8 cellular contexts compared by ENCODE assay signal in the genomic region with DNA sequence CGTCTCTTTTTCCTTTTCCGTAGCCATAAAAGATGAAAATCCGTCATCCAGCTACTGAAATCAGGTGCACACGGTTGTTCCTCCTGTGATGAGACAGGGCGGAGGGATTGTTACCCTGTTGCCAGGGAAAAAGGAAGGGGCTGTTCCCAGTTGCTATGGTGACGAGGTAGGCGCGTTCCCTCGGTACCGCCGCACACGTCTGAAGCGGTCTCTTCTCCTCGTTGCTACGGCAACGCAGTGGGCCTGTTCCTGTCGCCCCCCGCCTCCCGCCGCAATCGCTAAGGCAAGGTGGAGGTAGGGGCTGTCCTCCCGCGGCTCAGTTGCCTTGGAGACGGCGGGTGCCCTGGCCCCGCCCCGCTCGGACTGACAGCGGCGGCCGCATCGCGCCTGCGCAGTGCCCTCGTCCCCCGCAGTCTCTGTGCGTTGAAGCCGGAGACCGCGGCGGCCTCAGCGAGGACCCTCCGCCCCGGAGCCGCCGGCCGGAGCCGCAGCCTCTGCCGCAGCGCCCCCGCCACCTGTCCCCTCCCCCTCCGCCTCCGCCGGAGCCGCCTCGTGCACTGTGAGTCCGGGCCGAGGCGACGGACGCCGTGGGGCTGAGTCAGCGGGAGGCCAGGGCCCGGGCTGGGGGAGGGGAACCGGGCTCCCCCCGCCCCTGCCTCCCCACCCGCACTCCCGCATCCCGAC. TPM values are rescaled to one million over a fixed set of nuclear protein-coding genes. Genes with fewer than 3 reads are reported as not detected.
DNase-seq lines count a peak whose midpoint lies in the region; ATAC-seq and TF ChIP-seq lines count a peak whose summit lies in the region.

Gene MAPRE3, plus strand, starts transcription at position 394 of the 684 bp plus-strand sequence. CDS start 51,582 bp downstream, outside the sequence.

- H3K9ac ChIP-seq in HUES6 (ENCODE audit: low read length) (peak within 1 kb of the TSS; percentile 14), OCI-LY1 (ENCODE audit: low read length) (peak within 1 kb of the TSS; percentile 38; the same call in 1 of the 2 replicates)

- H3K4me1 ChIP-seq in HUES6 (ENCODE audit: control insufficient read depth, insufficient read depth, low read length) (no peaks in the 10 kb centered on the region; the same call in 1 of the 2 replicates), OCI-LY1 (ENCODE audit: insufficient read depth, low read length, severe bottlenecking) (peaks cover 9% of the 10 kb centered on the region)

- H3K27me3 ChIP-seq in BJ (ENCODE audit: control insufficient read depth, insufficient read depth, low read length) (peaks cover 6% of the 10 kb centered on the region), HUES6 (ENCODE audit: control insufficient read depth, insufficient read depth, low read length) (peaks cover 47% of the 10 kb centered on the region), OCI-LY1 (ENCODE audit: insufficient read depth, low read length) (peaks cover 4% of the 10 kb centered on the region)

- ATAC-seq in GM19467 (IDR thresholded peaks at IDR 0.05; ENCODE audit: unreplicated experiment): peak; percentile 89

- peaks cover 17% of the 10 kb centered on the region for H3K4me1 Mint-ChIP-seq in mesothelial cell of epicardium

- no peaks in the 10 kb centered on the region for H3K9me3 Mint-ChIP-seq in mesothelial cell of epicardium

- no peaks in the 10 kb centered on the region for H3K36me3 Mint-ChIP-seq in mesothelial cell of epicardium

- no peak within 1 kb of the TSS for H3K27ac ChIP-seq in HUES6 (ENCODE audit: low read depth, low read length)
- no peak within 1 kb of the TSS for H3K27ac ChIP-seq in OCI-LY1 (ENCODE audit: low read depth, low read length, poor library complexity, severe bottlenecking)

- H3K27ac Mint-ChIP-seq in mesothelial cell of epicardium: peak within 1 kb of the TSS; percentile 48

- H3K9me3 ChIP-seq in HUES6 (ENCODE audit: control insufficient read depth, insufficient read depth, low read depth, low read length) (no peaks in the 10 kb centered on the region), OCI-LY1 (ENCODE audit: low read length) (no peaks in the 10 kb centered on the region)

- no peaks in the 10 kb centered on the region for H3K9me2 ChIP-seq in OCI-LY1 (ENCODE audit: low read depth, low read length)

- POLR2A ChIA-PET in BJ (lab: Charles Lee): interaction anchor here (0.5 kb wide), 1 partner anchor 46 kb away, joined by 7 read pairs; no protein-coding TSS in a partner anchor

- no peaks in the 10 kb centered on the region for H3F3A ChIP-seq in OCI-LY1 (ENCODE audit: insufficient read depth, low read length)

- no peaks in the 10 kb centered on the region for H4K20me1 ChIP-seq in OCI-LY1 (ENCODE audit: insufficient read depth, low read length)

- H3K4me3 ChIP-seq in BJ (ENCODE audit: low read depth, low read length) (peak within 1 kb of the TSS; percentile 64), HUES6 (ENCODE audit: low read depth, low read length) (peak within 1 kb of the TSS; percentile 65), OCI-LY1 (ENCODE audit: low read depth, low read length, poor library complexity, severe bottlenecking) (peak within 1 kb of the TSS; percentile 62), epithelial cell of esophagus (ENCODE audit: low read length) (peak within 1 kb of the TSS; percentile 62)

- no peaks in the 10 kb centered on the region for H3K36me3 ChIP-seq in BJ (ENCODE audit: control insufficient read depth, insufficient read depth, low read length)
- H3K36me3 ChIP-seq in HUES6 (ENCODE audit: control insufficient read depth, insufficient read depth, low read length): no peaks in the 10 kb centered on the region
- no peaks in the 10 kb centered on the region for H3K36me3 ChIP-seq in OCI-LY1 (ENCODE audit: insufficient read depth, low read length)

- CTCF ChIA-PET in BJ (lab: Yijun Ruan, JAX): interaction anchor here (0.9 to 2.9 kb wide), 2 partner anchors 8 to 9 kb away, joined by 6 to 20 read pairs; no protein-coding TSS in a partner anchor

- no peak for TF ChIP-seq CTCF in BJ (IDR thresholded peaks at IDR 0.05; ENCODE audit: insufficient read depth, low read depth, low read length)
- TF ChIP-seq CTCF in OCI-LY1 (IDR thresholded peaks at IDR 0.05; ENCODE audit: low read length): no peak
- no peak for TF ChIP-seq CTCF in epithelial cell of esophagus (IDR thresholded peaks at IDR 0.05; ENCODE audit: insufficient read depth, low read depth, low read length, missing control alignments)
- TF ChIP-seq CTCF in mesothelial cell of epicardium (IDR thresholded peaks at IDR 0.05; ENCODE audit: unreplicated experiment): no peak

- DNase-seq in BJ (ENCODE audit: low read depth) (no peak), activated T-cell treated with anti-CD3 and anti-CD28 coated beads for 4 hours (peak; percentile 60), epithelial cell of esophagus (ENCODE audit: low read depth) (peak; percentile 74), mesothelial cell of epicardium (ENCODE audit: low spot score in 2 of 2, unreplicated experiment in 2 of 2) (peak; percentile 88 to 93)
- peak; percentile 53 to 61 for DNase-seq in stimulated activated CD8-positive, alpha-beta memory T cell treated with anti-CD3 and anti-CD28 coated beads, Interleukin-15, amount 100 ng/mL, for 4 hours (ENCODE audit: low read depth in 2 of 2)

- peak within 1 kb of the TSS; percentile 72 for H3K4me3 Mint-ChIP-seq in mesothelial cell of epicardium

- H3K79me2 ChIP-seq in OCI-LY1 (ENCODE audit: insufficient read depth, low read length): no peaks in the 10 kb centered on the region

- no peak within 1 kb of the TSS for H2AFZ ChIP-seq in OCI-LY1 (ENCODE audit: low read length)

- peak within 1 kb of the TSS; percentile 73 for H3K4me2 ChIP-seq in OCI-LY1 (ENCODE audit: low read length)

- peaks cover 51% of the 10 kb centered on the region for H3K27me3 Mint-ChIP-seq in mesothelial cell of epicardium (ENCODE audit: low read depth)

RNA-seq across cellular contexts. Expression of gene MAPRE3, which starts in this region (rescaled TPM):
- 12.0 and 15.3 TPM in 2 replicates for polyA plus RNA-seq in BJ (2011; rRNA removed)
- polyA minus RNA-seq in BJ (2011; rRNA and poly(A)+ RNA removed): 8.1 and 9.1 TPM in 2 replicates
- total RNA-seq in mesothelial cell of epicardium: 14.8 to 17.1 TPM (median 16.0 TPM) in 3 replicates
